In the genomic region with DNA sequence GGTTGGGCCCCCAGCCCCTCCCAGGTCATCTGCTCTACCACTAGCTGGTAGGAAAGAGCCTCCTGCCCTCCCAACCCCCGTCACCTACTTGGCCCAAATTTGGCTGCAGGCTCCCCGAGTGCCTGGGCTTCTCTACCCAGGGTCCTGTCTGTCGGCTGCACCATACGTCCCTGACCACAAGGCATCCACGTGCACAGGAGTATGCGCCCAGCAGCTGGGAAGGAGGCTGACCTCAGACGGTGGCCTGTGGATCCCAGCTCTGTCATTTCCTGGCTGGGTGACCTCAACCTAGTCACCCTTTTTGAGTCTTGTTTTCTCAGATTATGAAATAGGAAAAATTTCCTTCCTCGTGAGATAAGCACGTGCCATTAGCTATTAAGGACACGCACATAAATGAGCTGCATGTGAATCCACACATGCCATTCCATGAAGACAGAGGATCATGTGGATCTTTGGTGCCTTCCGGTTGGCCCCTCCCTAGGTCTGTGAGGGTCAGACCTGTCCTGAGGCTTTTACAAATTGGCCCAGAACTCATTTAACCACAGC, we compare ENCODE assay signal across 1 cellular context.
TF ChIP-seq lines count a peak whose summit lies in the region.

No MANE protein-coding gene starts in this region.

TF ChIP-seq in K562, 482 proteins besides CTCF, POLR2A, EP300 and RAD21 (continued from another document and continues in another):
- TF ChIP-seq, protein P1, sequence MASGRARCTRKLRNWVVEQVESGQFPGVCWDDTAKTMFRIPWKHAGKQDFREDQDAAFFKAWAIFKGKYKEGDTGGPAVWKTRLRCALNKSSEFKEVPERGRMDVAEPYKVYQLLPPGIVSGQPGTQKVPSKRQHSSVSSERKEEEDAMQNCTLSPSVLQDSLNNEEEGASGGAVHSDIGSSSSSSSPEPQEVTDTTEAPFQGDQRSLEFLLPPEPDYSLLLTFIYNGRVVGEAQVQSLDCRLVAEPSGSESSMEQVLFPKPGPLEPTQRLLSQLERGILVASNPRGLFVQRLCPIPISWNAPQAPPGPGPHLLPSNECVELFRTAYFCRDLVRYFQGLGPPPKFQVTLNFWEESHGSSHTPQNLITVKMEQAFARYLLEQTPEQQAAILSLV (tag; IDR thresholded peaks at IDR 0.05): no peak
- TF ChIP-seq BCL6 (CRISPR knock-in tag; IDR thresholded peaks at IDR 0.05): no peak
- TF ChIP-seq, protein P2, sequence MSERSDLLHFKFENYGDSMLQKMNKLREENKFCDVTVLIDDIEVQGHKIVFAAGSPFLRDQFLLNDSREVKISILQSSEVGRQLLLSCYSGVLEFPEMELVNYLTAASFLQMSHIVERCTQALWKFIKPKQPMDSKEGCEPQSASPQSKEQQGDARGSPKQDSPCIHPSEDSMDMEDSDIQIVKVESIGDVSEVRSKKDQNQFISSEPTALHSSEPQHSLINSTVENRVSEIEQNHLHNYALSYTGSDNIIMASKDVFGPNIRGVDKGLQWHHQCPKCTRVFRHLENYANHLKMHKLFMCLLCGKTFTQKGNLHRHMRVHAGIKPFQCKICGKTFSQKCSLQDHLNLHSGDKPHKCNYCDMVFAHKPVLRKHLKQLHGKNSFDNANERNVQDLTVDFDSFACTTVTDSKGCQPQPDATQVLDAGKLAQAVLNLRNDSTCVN (CRISPR knock-in tag; IDR thresholded peaks at IDR 0.05): no peak
- no peak for TF ChIP-seq CCAR2 (IDR thresholded peaks at IDR 0.05; ENCODE audit: low read depth, low read length)
- no peak for TF ChIP-seq ZNF764 (CRISPR knock-in tag; IDR thresholded peaks at IDR 0.05; ENCODE audit: low read depth)
- no peak for TF ChIP-seq NFRKB (IDR thresholded peaks at IDR 0.05; ENCODE audit: low read depth)
- no peak for TF ChIP-seq STAG1 (CRISPR knock-in tag; IDR thresholded peaks at IDR 0.05; ENCODE audit: borderline replicate concordance)
- TF ChIP-seq, protein P3, sequence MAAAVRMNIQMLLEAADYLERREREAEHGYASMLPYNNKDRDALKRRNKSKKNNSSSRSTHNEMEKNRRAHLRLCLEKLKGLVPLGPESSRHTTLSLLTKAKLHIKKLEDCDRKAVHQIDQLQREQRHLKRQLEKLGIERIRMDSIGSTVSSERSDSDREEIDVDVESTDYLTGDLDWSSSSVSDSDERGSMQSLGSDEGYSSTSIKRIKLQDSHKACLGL (CRISPR knock-in tag; IDR thresholded peaks at IDR 0.05; ENCODE audit: borderline replicate concordance, poor library complexity, severe bottlenecking): no peak
- no peak for TF ChIP-seq CTBP1 (IDR thresholded peaks at IDR 0.05; ENCODE audit: borderline replicate concordance)
- TF ChIP-seq, protein P4, sequence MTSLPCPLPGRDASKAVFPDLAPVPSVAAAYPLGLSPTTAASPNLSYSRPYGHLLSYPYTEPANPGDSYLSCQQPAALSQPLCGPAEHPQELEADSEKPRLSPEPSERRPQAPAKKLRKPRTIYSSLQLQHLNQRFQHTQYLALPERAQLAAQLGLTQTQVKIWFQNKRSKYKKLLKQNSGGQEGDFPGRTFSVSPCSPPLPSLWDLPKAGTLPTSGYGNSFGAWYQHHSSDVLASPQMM (CRISPR knock-in tag; IDR thresholded peaks at IDR 0.05): no peak
- TF ChIP-seq THRAP3 (IDR thresholded peaks at IDR 0.05; ENCODE audit: borderline replicate concordance): no peak
- no peak for TF ChIP-seq ARNT (IDR thresholded peaks at IDR 0.05)
- no peak for TF ChIP-seq MYNN (IDR thresholded peaks at IDR 0.05)
- TF ChIP-seq MYNN (CRISPR knock-in tag; IDR thresholded peaks at IDR 0.05): no peak
- TF ChIP-seq, protein P5, sequence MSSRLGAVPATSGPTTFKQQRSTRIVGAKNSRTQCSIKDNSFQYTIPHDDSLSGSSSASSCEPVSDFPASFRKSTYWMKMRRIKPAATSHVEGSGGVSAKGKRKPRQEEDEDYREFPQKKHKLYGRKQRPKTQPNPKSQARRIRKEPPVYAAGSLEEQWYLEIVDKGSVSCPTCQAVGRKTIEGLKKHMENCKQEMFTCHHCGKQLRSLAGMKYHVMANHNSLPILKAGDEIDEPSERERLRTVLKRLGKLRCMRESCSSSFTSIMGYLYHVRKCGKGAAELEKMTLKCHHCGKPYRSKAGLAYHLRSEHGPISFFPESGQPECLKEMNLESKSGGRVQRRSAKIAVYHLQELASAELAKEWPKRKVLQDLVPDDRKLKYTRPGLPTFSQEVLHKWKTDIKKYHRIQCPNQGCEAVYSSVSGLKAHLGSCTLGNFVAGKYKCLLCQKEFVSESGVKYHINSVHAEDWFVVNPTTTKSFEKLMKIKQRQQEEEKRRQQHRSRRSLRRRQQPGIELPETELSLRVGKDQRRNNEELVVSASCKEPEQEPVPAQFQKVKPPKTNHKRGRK (tag; IDR thresholded peaks at IDR 0.05): no peak
- TF ChIP-seq MAFK (IDR thresholded peaks at IDR 0.05; ENCODE audit: low read length): no peak
- TF ChIP-seq NUFIP1 (IDR thresholded peaks at IDR 0.05; ENCODE audit: partially characterized antibody): no peak
- no peak for TF ChIP-seq ZNF707 (CRISPR knock-in tag; conservative IDR thresholded peaks at IDR 0.05)
- no peak for TF ChIP-seq GATAD2A (IDR thresholded peaks at IDR 0.05)
- no peak for TF ChIP-seq FOXM1 (IDR thresholded peaks at IDR 0.05; ENCODE audit: low read depth)
- no peak for TF ChIP-seq FOXM1 (CRISPR knock-in tag; IDR thresholded peaks at IDR 0.05; ENCODE audit: low read depth)
- TF ChIP-seq CBFA2T2 (conservative IDR thresholded peaks at IDR 0.05): no peak
- TF ChIP-seq, protein P6, sequence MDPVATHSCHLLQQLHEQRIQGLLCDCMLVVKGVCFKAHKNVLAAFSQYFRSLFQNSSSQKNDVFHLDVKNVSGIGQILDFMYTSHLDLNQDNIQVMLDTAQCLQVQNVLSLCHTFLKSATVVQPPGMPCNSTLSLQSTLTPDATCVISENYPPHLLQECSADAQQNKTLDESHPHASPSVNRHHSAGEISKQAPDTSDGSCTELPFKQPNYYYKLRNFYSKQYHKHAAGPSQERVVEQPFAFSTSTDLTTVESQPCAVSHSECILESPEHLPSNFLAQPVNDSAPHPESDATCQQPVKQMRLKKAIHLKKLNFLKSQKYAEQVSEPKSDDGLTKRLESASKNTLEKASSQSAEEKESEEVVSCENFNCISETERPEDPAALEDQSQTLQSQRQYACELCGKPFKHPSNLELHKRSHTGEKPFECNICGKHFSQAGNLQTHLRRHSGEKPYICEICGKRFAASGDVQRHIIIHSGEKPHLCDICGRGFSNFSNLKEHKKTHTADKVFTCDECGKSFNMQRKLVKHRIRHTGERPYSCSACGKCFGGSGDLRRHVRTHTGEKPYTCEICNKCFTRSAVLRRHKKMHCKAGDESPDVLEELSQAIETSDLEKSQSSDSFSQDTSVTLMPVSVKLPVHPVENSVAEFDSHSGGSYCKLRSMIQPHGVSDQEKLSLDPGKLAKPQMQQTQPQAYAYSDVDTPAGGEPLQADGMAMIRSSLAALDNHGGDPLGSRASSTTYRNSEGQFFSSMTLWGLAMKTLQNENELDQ (CRISPR knock-in tag; IDR thresholded peaks at IDR 0.05; ENCODE audit: borderline replicate concordance): no peak
- no peak for TF ChIP-seq NFE2L1 (tag; IDR thresholded peaks at IDR 0.05; ENCODE audit: borderline replicate concordance, low read depth)
- TF ChIP-seq, protein P7, sequence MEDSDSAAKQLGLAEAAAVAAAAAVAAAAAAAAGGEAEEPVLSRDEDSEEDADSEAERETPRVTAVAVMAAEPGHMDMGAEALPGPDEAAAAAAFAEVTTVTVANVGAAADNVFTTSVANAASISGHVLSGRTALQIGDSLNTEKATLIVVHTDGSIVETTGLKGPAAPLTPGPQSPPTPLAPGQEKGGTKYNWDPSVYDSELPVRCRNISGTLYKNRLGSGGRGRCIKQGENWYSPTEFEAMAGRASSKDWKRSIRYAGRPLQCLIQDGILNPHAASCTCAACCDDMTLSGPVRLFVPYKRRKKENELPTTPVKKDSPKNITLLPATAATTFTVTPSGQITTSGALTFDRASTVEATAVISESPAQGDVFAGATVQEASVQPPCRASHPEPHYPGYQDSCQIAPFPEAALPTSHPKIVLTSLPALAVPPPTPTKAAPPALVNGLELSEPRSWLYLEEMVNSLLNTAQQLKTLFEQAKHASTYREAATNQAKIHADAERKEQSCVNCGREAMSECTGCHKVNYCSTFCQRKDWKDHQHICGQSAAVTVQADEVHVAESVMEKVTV (CRISPR knock-in tag; IDR thresholded peaks at IDR 0.05): no peak
- TF ChIP-seq ZEB2 (IDR thresholded peaks at IDR 0.05): no peak
- TF ChIP-seq, protein P8, sequence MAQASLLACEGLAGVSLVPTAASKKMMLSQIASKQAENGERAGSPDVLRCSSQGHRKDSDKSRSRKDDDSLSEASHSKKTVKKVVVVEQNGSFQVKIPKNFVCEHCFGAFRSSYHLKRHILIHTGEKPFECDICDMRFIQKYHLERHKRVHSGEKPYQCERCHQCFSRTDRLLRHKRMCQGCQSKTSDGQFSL (CRISPR knock-in tag; IDR thresholded peaks at IDR 0.05): no peak
- TF ChIP-seq, protein P8 (tag; IDR thresholded peaks at IDR 0.05): no peak
- no peak for TF ChIP-seq ZNF444 (CRISPR knock-in tag; IDR thresholded peaks at IDR 0.05)
- no peak for TF ChIP-seq ZNF445 (CRISPR knock-in tag; IDR thresholded peaks at IDR 0.05; ENCODE audit: low read depth)
- TF ChIP-seq SLC30A9 (CRISPR knock-in tag; IDR thresholded peaks at IDR 0.05): no peak
- TF ChIP-seq CREM (IDR thresholded peaks at IDR 0.05; ENCODE audit: low read depth): no peak
- TF ChIP-seq ZNF184 (CRISPR knock-in tag; IDR thresholded peaks at IDR 0.05): no peak
- no peak for TF ChIP-seq ZNF24 (IDR thresholded peaks at IDR 0.05)
- 0 out of 2 replicates have a peak, but pooled peaks have one; percentile 50 for TF ChIP-seq SMAD4 (CRISPR knock-in tag; conservative IDR thresholded peaks at IDR 0.05)
- no peak for TF ChIP-seq HNRNPUL1 (IDR thresholded peaks at IDR 0.05; ENCODE audit: low read length)
- no peak for TF ChIP-seq MCM5 (IDR thresholded peaks at IDR 0.05; ENCODE audit: low read depth)
- TF ChIP-seq PCBP1 (IDR thresholded peaks at IDR 0.05; ENCODE audit: low read depth, low read length, poor library complexity, severe bottlenecking): no peak
- TF ChIP-seq, protein P9, sequence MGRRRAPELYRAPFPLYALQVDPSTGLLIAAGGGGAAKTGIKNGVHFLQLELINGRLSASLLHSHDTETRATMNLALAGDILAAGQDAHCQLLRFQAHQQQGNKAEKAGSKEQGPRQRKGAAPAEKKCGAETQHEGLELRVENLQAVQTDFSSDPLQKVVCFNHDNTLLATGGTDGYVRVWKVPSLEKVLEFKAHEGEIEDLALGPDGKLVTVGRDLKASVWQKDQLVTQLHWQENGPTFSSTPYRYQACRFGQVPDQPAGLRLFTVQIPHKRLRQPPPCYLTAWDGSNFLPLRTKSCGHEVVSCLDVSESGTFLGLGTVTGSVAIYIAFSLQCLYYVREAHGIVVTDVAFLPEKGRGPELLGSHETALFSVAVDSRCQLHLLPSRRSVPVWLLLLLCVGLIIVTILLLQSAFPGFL (CRISPR knock-in tag; IDR thresholded peaks at IDR 0.05): no peak
- TF ChIP-seq, protein P10, sequence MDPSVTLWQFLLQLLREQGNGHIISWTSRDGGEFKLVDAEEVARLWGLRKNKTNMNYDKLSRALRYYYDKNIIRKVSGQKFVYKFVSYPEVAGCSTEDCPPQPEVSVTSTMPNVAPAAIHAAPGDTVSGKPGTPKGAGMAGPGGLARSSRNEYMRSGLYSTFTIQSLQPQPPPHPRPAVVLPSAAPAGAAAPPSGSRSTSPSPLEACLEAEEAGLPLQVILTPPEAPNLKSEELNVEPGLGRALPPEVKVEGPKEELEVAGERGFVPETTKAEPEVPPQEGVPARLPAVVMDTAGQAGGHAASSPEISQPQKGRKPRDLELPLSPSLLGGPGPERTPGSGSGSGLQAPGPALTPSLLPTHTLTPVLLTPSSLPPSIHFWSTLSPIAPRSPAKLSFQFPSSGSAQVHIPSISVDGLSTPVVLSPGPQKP (CRISPR knock-in tag; IDR thresholded peaks at IDR 0.05): no peak
- no peak for TF ChIP-seq TRIM24 (IDR thresholded peaks at IDR 0.05)
- no peak for TF ChIP-seq ZNF274 (IDR thresholded peaks at IDR 0.05; ENCODE audit: borderline replicate concordance, low read depth, low read length)
- TF ChIP-seq NR2C1 (IDR thresholded peaks at IDR 0.05): no peak; the same call in 1 of the 2 replicates
- TF ChIP-seq NR2C1 (tag; IDR thresholded peaks at IDR 0.05): peak; percentile 74; the same call in 1 of the 2 replicates
- TF ChIP-seq, protein P11, sequence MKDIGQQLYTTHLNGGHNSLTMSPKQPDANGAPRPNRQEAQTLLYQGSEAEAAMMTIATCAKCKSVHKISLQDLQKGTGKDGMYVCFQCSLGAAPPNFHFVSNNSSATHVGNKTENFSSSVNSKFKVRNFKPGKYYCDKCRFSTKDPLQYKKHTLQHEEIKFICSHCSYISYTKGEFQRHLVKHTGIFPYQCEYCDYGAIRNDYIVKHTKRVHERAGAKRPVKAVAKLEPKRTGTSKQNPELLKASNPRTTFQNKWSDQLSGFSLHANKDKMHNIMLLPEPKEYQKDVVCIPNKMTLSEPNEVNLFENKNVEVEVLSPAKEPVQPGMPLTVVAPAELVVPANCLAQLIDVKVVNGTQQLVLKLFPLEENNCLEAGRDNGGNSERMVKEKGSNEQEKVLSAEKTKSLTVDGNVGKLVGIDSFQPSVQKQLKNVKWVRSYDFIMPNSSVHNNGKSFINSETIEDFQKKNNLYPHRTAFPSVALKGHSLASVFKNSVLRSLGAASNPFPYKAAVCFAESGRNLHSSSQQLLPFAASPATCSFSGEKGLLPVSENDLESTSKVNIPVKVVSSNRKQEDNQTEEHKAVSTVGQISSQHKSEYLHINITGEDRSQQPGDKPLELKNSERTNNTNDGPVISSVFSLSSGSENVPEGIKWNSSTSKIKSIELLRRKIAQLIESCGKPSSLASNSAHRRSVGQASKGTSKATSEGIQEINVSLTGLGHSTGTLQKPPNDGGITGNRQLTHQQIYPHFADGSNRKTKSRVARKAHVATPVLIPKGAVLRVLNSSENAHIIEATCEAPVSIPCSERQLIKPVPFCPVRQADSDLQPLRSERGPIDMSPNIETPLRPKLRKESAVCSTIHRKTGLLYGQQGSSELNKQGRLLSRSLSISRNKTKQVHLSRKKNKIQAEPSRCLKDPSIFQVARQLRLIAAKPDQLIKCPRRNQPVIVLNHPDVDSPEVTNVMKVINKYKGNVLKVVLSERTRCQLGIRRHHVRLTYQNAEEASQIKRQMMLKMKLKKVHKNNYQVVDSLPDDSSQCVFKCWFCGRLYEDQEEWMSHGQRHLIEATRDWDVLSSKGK (CRISPR knock-in tag; IDR thresholded peaks at IDR 0.05): no peak
- no peak for TF ChIP-seq MCM3 (IDR thresholded peaks at IDR 0.05)
- no peak for TF ChIP-seq CSDE1 (IDR thresholded peaks at IDR 0.05)
- TF ChIP-seq FOXJ3 (CRISPR knock-in tag; IDR thresholded peaks at IDR 0.05): no peak
- no peak for TF ChIP-seq SMARCE1 (IDR thresholded peaks at IDR 0.05)
- no peak for TF ChIP-seq RNF2 (IDR thresholded peaks at IDR 0.05)
